22 cellular contexts compared by ENCODE assay signal in the genomic region with DNA sequence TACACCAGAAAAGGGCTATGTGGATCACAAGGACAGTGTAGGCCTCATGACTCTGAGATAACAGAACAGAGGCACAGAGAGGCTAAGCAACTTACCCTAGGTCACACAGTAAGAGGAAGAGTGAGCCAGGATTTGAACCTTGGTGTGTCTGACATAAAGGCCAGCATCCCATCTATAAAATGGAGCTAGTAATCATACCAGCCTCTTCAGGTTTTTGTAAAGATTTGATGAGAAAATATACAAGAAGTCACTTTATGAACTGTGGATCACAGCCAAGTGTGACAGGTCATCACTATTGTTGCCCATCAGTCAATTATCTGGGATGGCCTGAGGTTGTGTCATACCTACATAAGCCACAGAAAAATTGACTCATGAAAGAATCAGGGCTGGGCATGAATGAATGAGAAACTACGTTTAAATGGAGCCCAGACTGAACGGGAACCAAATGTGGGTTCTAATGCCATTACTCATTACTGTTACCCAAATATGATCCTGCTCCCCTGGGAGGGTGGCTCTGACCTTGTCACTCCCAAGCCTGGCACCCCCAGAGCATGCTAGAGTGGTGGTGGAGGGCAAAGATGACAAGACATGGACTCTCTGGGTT. TPM values are rescaled to one million over a fixed set of nuclear protein-coding genes. Genes with fewer than 3 reads are reported as not detected.
A peak's percentile ranks its signal among the peaks of the same experiment; 100 is the strongest.
DNase-seq lines count a peak whose midpoint lies in the region; ATAC-seq, FAIRE-seq and TF ChIP-seq lines count a peak whose summit lies in the region.
"Had no signal": no experiment of that assay in that cellular context is flagged by ENCODE, and none has a peak within 500 bp of the region (broad histone marks: within the 10 kb centered on the region; RNA-seq: fewer than 3 reads in every experiment).

No MANE protein-coding gene starts in this region.

- H3K4me3 ChIP-seq in bronchial epithelial cell (ENCODE audit: low read depth, low read length) (no peak overlapping the region), liver (ENCODE audit: low read depth in 1 of 3, low read length in 3 of 3) (peak overlapping the region in 1 of 3 donors; percentile 3), GM23338 (no peak overlapping the region)

- H3F3A ChIP-seq in GM23338 (replicated peaks; ENCODE audit: low read depth): no peaks in the 10 kb centered on the region

- H3K9me3 ChIP-seq in liver (ENCODE audit: control insufficient read depth in 4 of 4, low read length in 3 of 4): no peaks in the 10 kb centered on the region
- H3K9me3 ChIP-seq: neutrophil had no signal

- H3K27me3 ChIP-seq in bronchial epithelial cell (ENCODE audit: control insufficient read depth, insufficient read depth, low read length) (peaks cover 2% of the 10 kb centered on the region), liver (ENCODE audit: control insufficient read depth in 4 of 4, insufficient read depth in 4 of 4, low read length in 3 of 4) (no peaks in the 10 kb centered on the region), GM23338 (ENCODE audit: insufficient read depth) (no peaks in the 10 kb centered on the region)

- H3K27ac Mint-ChIP-seq in GM23338: no peak overlapping the region
- H3K27ac Mint-ChIP-seq: activated naive CD8-positive, alpha-beta T cell; brain had no signal

- no peaks in the 10 kb centered on the region for H3K36me3 ChIP-seq in bronchial epithelial cell (ENCODE audit: control insufficient read depth, insufficient read depth, low read length)
- no peaks in the 10 kb centered on the region for H3K36me3 ChIP-seq in liver (ENCODE audit: control insufficient read depth in 4 of 4, insufficient read depth in 3 of 4, low read depth in 1 of 4, low read length in 3 of 4)
- H3K36me3 ChIP-seq in GM23338 (ENCODE audit: insufficient read depth): no peaks in the 10 kb centered on the region
- H3K36me3 ChIP-seq: neutrophil, WERI-Rb-1 had no signal

- H3K79me2 ChIP-seq in GM23338 (replicated peaks; ENCODE audit: insufficient read depth): no peaks in the 10 kb centered on the region

- H3K9me3 Mint-ChIP-seq in GM23338: no peaks in the 10 kb centered on the region
- H3K9me3 Mint-ChIP-seq: brain had no signal

- H3K4me1 ChIP-seq in liver (ENCODE audit: control insufficient read depth in 4 of 4, insufficient read depth in 4 of 4, low read length in 3 of 4) (peaks cover 4 to 34% (median 27%) of the 10 kb centered on the region in 4 donors), GM23338 (ENCODE audit: insufficient read depth) (peaks cover 15% of the 10 kb centered on the region)

- H3K4me1 Mint-ChIP-seq in GM23338: peaks cover 24% of the 10 kb centered on the region
- H3K4me1 Mint-ChIP-seq: brain had no signal

- H2AFZ ChIP-seq in GM23338: no peak overlapping the region

- H4K20me1 ChIP-seq in GM23338 (replicated peaks; ENCODE audit: insufficient read depth): no peaks in the 10 kb centered on the region

- H3K9me2 ChIP-seq in GM23338 (ENCODE audit: insufficient read depth): peaks cover 12% of the 10 kb centered on the region; the same call in 1 of the 2 replicates

- no peak for TF ChIP-seq RAD21 in liver (IDR thresholded peaks at IDR 0.05)

- peak; percentile 99 for FAIRE-seq in bronchial epithelial cell (lab: Jason Lieb, UNC)
- FAIRE-seq: GM12891 had no signal

- 55% methylated on average over 2 of the region's 2 CpGs for WGBS in liver

- no peak overlapping the region for H3K9ac ChIP-seq in liver (ENCODE audit: low read depth in 1 of 2, low read length in 2 of 2)

- TF ChIP-seq CTCF in bronchial epithelial cell (IDR thresholded peaks at IDR 0.05; ENCODE audit: insufficient read depth, low read length, severe bottlenecking) (no peak), liver (IDR thresholded peaks at IDR 0.05; ENCODE audit: low read depth, low read length, missing input control) (no peak), GM23338 (conservative IDR thresholded peaks at IDR 0.05; ENCODE audit: low read depth in 2 of 2) (no peak)

- H3K27me3 Mint-ChIP-seq in GM23338 (ENCODE audit: insufficient read depth, low read depth, poor library complexity): peaks cover 2% of the 10 kb centered on the region

- no peak for ATAC-seq in GM19397 (IDR thresholded peaks at IDR 0.05; ENCODE audit: unreplicated experiment)
- ATAC-seq in GM23338: no peak
- ATAC-seq: Right ventricle myocardium inferior had no signal

- peak overlapping the region; percentile 80 to 85 for H3K27ac ChIP-seq in liver (ENCODE audit: low read depth in 1 of 2, low read length in 2 of 2)
- H3K27ac ChIP-seq in GM23338 (ENCODE audit: low read depth): no peak overlapping the region
- H3K27ac ChIP-seq: neutrophil, WERI-Rb-1 had no signal

- H3K36me3 Mint-ChIP-seq in GM23338 (ENCODE audit: low read depth): no peaks in the 10 kb centered on the region
- H3K36me3 Mint-ChIP-seq: activated naive CD8-positive, alpha-beta T cell; brain had no signal

- DNase-seq in ELR (ENCODE audit: low read depth) (peak; percentile 58), MV-4-11 (lab: John Stamatoyannopoulos, UW) (peak; percentile 17), bronchial epithelial cell (ENCODE audit: low read depth) (peak; percentile 96), GM23338 (ENCODE audit: low spot score) (no peak), HK-2 (ENCODE audit: unreplicated experiment) (no peak), NCI-H345 (lab: John Stamatoyannopoulos, UW) (no peak)
- DNase-seq: activated CD4-positive, alpha-beta T cell treated with anti-CD3 and anti-CD28 coated beads, Interleukin-2, amount 50 U/mL, for 48 hours; activated T-cell treated with anti-CD3 and anti-CD28 coated beads, Interleukin-2, amount 50 U/mL, for 48 hours; dermis blood vessel endothelial cell; hippocampal formation; NCI-H1417; WERI-Rb-1 had no signal

- no peak overlapping the region for H3K4me2 ChIP-seq in GM23338

- no peak overlapping the region for H3K4me3 Mint-ChIP-seq in GM23338
- H3K4me3 Mint-ChIP-seq: activated naive CD8-positive, alpha-beta T cell; brain had no signal

TF ChIP-seq in liver, 16 proteins besides CTCF, POLR2A, EP300 and RAD21:
- TF ChIP-seq JUND (IDR thresholded peaks at IDR 0.05) (peak in 1 of 2 donors; percentile 69), GABPA (IDR thresholded peaks at IDR 0.05 in 1 of 2, conservative IDR thresholded peaks at IDR 0.05 in 1 of 2) (no peak), HNF4A (conservative IDR thresholded peaks at IDR 0.05) (no peak), EGR1 (IDR thresholded peaks at IDR 0.05; ENCODE audit: low read depth in 2 of 2) (peak in 1 of 2 donors; percentile 41), RXRA (IDR thresholded peaks at IDR 0.05) (peak in 1 of 2 donors; percentile 4)
TF ChIP-seq in liver: peak in this region for 3.

TF ChIP-seq in GM23338, 12 proteins besides CTCF, POLR2A, EP300 and RAD21 (continues in another document):
- TF ChIP-seq JUNB (IDR thresholded peaks at IDR 0.05; ENCODE audit: unreplicated experiment) (no peak), EZH2phosphoT487 (IDR thresholded peaks at IDR 0.05; ENCODE audit: unreplicated experiment) (no peak), NANOG (IDR thresholded peaks at IDR 0.05; ENCODE audit: borderline replicate concordance) (no peak), STAT1 (IDR thresholded peaks at IDR 0.05; ENCODE audit: unreplicated experiment) (no peak)

RNA-seq across cellular contexts. Expression of a gene that starts 21.0 kb away (rescaled TPM):
- total RNA-seq in bronchial epithelial cell: 0.13 TPM in 1 of 2 replicates, not detected in the other
- under 1 TPM; 0.05 to 0.67 TPM for total RNA-seq in liver
- under 1 TPM; 0.12 to 0.28 TPM for polyA plus RNA-seq in liver
- total RNA-seq in GM23338 (2014; rRNA removed; shearing (Covaris generic)): 0.19 TPM in 1 of 2 replicates, not detected in the other
- polyA plus RNA-seq in GM23338 (2016; fragmentation: Nextera tagmentation; extraction: Ambion mirVana): 0.17 TPM in 1 of 2 replicates, not detected in the other
- total RNA-seq: G401, Right ventricle myocardium inferior had no signal

RNA-seq across cellular contexts. Expression of a gene that starts 34.5 kb away (rescaled TPM):
- not detected in 2 replicates for total RNA-seq in bronchial epithelial cell
- not detected for total RNA-seq in liver
- under 1 TPM in 1 of 2 donors, not detected in 1; 0.15 TPM for polyA plus RNA-seq in liver
- not detected in 2 replicates for total RNA-seq in GM23338 (2014; rRNA removed; shearing (Covaris generic))
- not detected in 2 replicates for polyA plus RNA-seq in GM23338 (2016; fragmentation: Nextera tagmentation; extraction: Ambion mirVana)
- total RNA-seq: dermis blood vessel endothelial cell; G401; Right ventricle myocardium inferior; subcutaneous adipose tissue; T-helper 1 cell treated with Interleukin-12 subunit alpha and Interleukin-12 subunit beta and Interleukin-4 antibody, amounts not matched to agents 30 ng/mL and 1 ng/mL, for 36 hours had no signal

RNA-seq across cellular contexts. Expression of a gene that starts 41.1 kb away (rescaled TPM):
- total RNA-seq in bronchial epithelial cell (under 0.01 and 0.53 TPM in 2 replicates), liver (10 to 100 TPM in 1 of 2 donors, 1 to 10 TPM in 1; 6.7 to 33.9 TPM)
- polyA plus RNA-seq in liver (10 to 100 TPM; 18.3 to 20.2 TPM), GM23338 (2016; fragmentation: Nextera tagmentation; extraction: Ambion mirVana) (not detected in 2 replicates)
- total RNA-seq in GM23338 (2014; rRNA removed; shearing (Covaris generic)): not detected in 2 replicates
- total RNA-seq: G401 had no signal

Comparison
In these comparisons a context has a peak if more than half of its experiments do, and no peak if none do; other contexts are left out.
1. DNase-seq: peak in ELR (single experiment), MV-4-11 (single experiment) and bronchial epithelial cell (single experiment); none in GM23338 (single experiment), HK-2 (single experiment) and NCI-H345 (single experiment).